14 cellular contexts compared by ENCODE assay signal in the genomic region with DNA sequence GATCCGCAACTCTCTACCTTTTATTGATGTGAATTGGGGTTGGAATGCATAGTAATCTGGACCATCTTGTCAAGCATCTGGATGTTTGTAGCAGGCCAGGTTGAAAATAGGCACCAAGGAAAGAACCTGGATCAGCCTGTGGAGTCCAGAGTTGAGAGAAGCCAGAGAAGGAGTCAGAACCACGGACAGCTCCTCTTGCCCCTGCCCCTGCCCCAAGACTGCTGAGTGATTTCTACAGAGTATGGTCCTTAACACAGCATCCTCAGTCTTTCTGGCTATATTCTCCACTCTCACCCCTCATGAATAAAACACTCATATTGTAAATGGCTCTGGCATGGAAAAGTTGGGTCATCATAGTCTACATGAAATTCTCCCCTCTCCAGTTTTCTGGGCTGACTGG.
DNase-seq lines count a peak whose midpoint lies in the region; ATAC-seq, FAIRE-seq and TF ChIP-seq lines count a peak whose summit lies in the region.
"Had no signal": no experiment of that assay in that cellular context is flagged by ENCODE, and none has a peak within 500 bp of the region (broad histone marks: within the 10 kb centered on the region; RNA-seq: fewer than 3 reads in every experiment).

No MANE protein-coding gene starts in this region.

- FAIRE-seq in GM12878 (lab: Jason Lieb, UNC): no peak
- FAIRE-seq: frontal cortex, kidney had no signal

- WGBS in GM12878 (ENCODE audit: insufficient coverage, insufficient replicate concordance, low lambda C conversion rate, missing lambda C conversion rate): 0% methylated on average over 2 of the region's 2 CpGs

- TF ChIP-seq CTCF in MM.1S (IDR thresholded peaks at IDR 0.05; ENCODE audit: low read length) (no peak), GM12878 (IDR thresholded peaks at IDR 0.05 in 2 of 3, conservative IDR thresholded peaks at IDR 0.05 in 1 of 3; ENCODE audit: control insufficient read depth in 2 of 3, extremely low read depth in 1 of 3, insufficient read depth in 1 of 3, low read depth in 3 of 3, low read length in 3 of 3) (no peak), neural cell (IDR thresholded peaks at IDR 0.05; ENCODE audit: poor library complexity, severe bottlenecking) (no peak)

- H3F3A ChIP-seq in MM.1S (ENCODE audit: insufficient read depth, low read length) (no peaks in the 10 kb centered on the region), neural cell (ENCODE audit: insufficient read depth, low read length, poor library complexity, severe bottlenecking) (no peaks in the 10 kb centered on the region)

- BruUV-seq in GM12878 (replicated peaks; lab: Mats Ljungman, UMichigan): no TSS peak

- no peaks in the 10 kb centered on the region for H3K9me3 Mint-ChIP-seq in activated CD4-positive, alpha-beta T cell treated with anti-CD3 and anti-CD28 coated beads, Interleukin-2, amount 10 ng/mL, durations not matched to agents 7 days and 5 days

- no peaks in the 10 kb centered on the region for H3K27me3 Mint-ChIP-seq in activated CD4-positive, alpha-beta T cell treated with anti-CD3 and anti-CD28 coated beads, Interleukin-2, amount 10 ng/mL, durations not matched to agents 7 days and 5 days
- H3K27me3 Mint-ChIP-seq in T-helper 17 cell: peaks cover 11% of the 10 kb centered on the region

- intact Hi-C loops in GM12878 (cut with micrococcal nuclease; ENCODE audit: unreplicated experiment): no loop called here

- no peak overlapping the region for H2AFZ ChIP-seq in MM.1S (ENCODE audit: low read length)
- no peak overlapping the region for H2AFZ ChIP-seq in GM12878 (ENCODE audit: control insufficient read depth, low read depth, low read length)
- H2AFZ ChIP-seq in neural cell (ENCODE audit: low read depth, low read length): no peak overlapping the region

- POLR2A ChIA-PET in activated CD4-positive, alpha-beta T cell treated with anti-CD3 and anti-CD28 coated beads, Interleukin-2, amount 10 ng/mL, durations not matched to agents 7 days and 5 days (lab: Charles Lee): no interaction called here
- POLR2A ChIA-PET in GM12878 (lab: Charles Lee): no interaction called here

- H3K4me2 ChIP-seq in MM.1S (ENCODE audit: low read depth, low read length) (no peak overlapping the region), GM12878 (ENCODE audit: control insufficient read depth, insufficient read depth) (no peak overlapping the region), neural cell (ENCODE audit: low read length) (no peak overlapping the region)

- SMC1A ChIA-PET in GM12878 (lab: Charles Lee; ENCODE audit: uncharacterized antibody, unreplicated experiment): no interaction called here

- TF ChIP-seq EP300 in GM12878 (IDR thresholded peaks at IDR 0.05; ENCODE audit: borderline replicate concordance in 1 of 2, control insufficient read depth in 1 of 2, low read depth in 2 of 2, low read length in 2 of 2) (no peak), neural cell (conservative IDR thresholded peaks at IDR 0.05; ENCODE audit: poor library complexity, severe bottlenecking) (no peak)

- no peaks in the 10 kb centered on the region for H3K9me3 ChIP-seq in MM.1S (replicated peaks; ENCODE audit: insufficient read depth, low read length)
- no peaks in the 10 kb centered on the region for H3K9me3 ChIP-seq in GM12878 (replicated peaks; ENCODE audit: control insufficient read depth, insufficient read depth, low read length)
- peaks cover 9% of the 10 kb centered on the region for H3K9me3 ChIP-seq in neural cell (ENCODE audit: low read length)
- no peaks in the 10 kb centered on the region for H3K9me3 ChIP-seq in T-helper 17 cell (ENCODE audit: control insufficient read depth, low read length, poor library complexity, severe bottlenecking)
- H3K9me3 ChIP-seq: right atrium auricular region had no signal

- H3K27me3 ChIP-seq in MM.1S (replicated peaks; ENCODE audit: insufficient read depth, low read length): no peaks in the 10 kb centered on the region
- H3K27me3 ChIP-seq in GM12878 (replicated peaks in 1 of 2; ENCODE audit: control insufficient read depth in 2 of 2, insufficient read depth in 2 of 2, low read length in 1 of 2): peaks cover 0 to 1% of the 10 kb centered on the region in 2 experiments; a peak in 2 of 4 replicates
- peaks cover 45% of the 10 kb centered on the region for H3K27me3 ChIP-seq in neural cell (ENCODE audit: insufficient read depth, low read depth, low read length)
- H3K27me3 ChIP-seq: right atrium auricular region had no signal

- H4K20me1 ChIP-seq in MM.1S (ENCODE audit: insufficient read depth, low read length): no peaks in the 10 kb centered on the region
- no peaks in the 10 kb centered on the region for H4K20me1 ChIP-seq in GM12878 (ENCODE audit: control insufficient read depth, insufficient read depth)
- no peaks in the 10 kb centered on the region for H4K20me1 ChIP-seq in neural cell (ENCODE audit: insufficient read depth)

- H3K36me3 ChIP-seq in MM.1S (replicated peaks; ENCODE audit: insufficient read depth, low read length): no peaks in the 10 kb centered on the region
- no peaks in the 10 kb centered on the region for H3K36me3 ChIP-seq in GM12878 (ENCODE audit: control insufficient read depth in 2 of 2, insufficient read depth in 2 of 2, low read length in 1 of 2)
- no peaks in the 10 kb centered on the region for H3K36me3 ChIP-seq in neural cell (ENCODE audit: insufficient read depth, low read length)
- H3K36me3 ChIP-seq: right atrium auricular region had no signal

- RAD21 ChIA-PET in GM12878 (lab: Charles Lee; ENCODE audit: unreplicated experiment): no interaction called here

- peak; percentile 26 for DNase-seq in activated CD4-positive, alpha-beta T cell treated with anti-CD3 and anti-CD28 coated beads, Interleukin-2, amount 10 ng/mL, durations not matched to agents 7 days and 5 days
- DNase-seq in activated CD4-positive, alpha-beta T cell treated with anti-CD3 and anti-CD28 coated beads for 1 hour: no peak
- peak; percentile 31 for DNase-seq in MM.1S
- DNase-seq in GM12878 (ENCODE audit: low read depth, low spot score): no peak
- DNase-seq in T-helper 17 cell: no peak
- DNase-seq: aorta; kidney; NCI-H2029; stimulated activated naive CD8-positive, alpha-beta T cell treated with anti-CD3 and anti-CD28 coated beads, Interleukin-15, Interleukin-2, amounts not matched to agents 100 U/mL and 50 U/mL, for 24 hours had no signal

- in situ Hi-C loops in GM12878 (cut with MboI): no loop called here

- no peak overlapping the region for H3K9ac ChIP-seq in MM.1S (ENCODE audit: low read length)
- no peak overlapping the region for H3K9ac ChIP-seq in GM12878 (ENCODE audit: control insufficient read depth, insufficient read depth, low read length)
- no peak overlapping the region for H3K9ac ChIP-seq in neural cell (ENCODE audit: low read length)

- no peaks in the 10 kb centered on the region for H3K79me2 ChIP-seq in MM.1S (ENCODE audit: low read length)
- no peaks in the 10 kb centered on the region for H3K79me2 ChIP-seq in GM12878 (ENCODE audit: control insufficient read depth, insufficient read depth, low read length)
- H3K79me2 ChIP-seq in neural cell (replicated peaks; ENCODE audit: insufficient read depth, low read length): no peaks in the 10 kb centered on the region

- H3K4me1 Mint-ChIP-seq in activated CD4-positive, alpha-beta T cell treated with anti-CD3 and anti-CD28 coated beads, Interleukin-2, amount 10 ng/mL, durations not matched to agents 7 days and 5 days: no peaks in the 10 kb centered on the region
- H3K4me1 Mint-ChIP-seq in T-helper 17 cell: no peaks in the 10 kb centered on the region

- H3K9me2 ChIP-seq in MM.1S (replicated peaks; ENCODE audit: insufficient read depth, low read length) (no peaks in the 10 kb centered on the region), neural cell (ENCODE audit: insufficient read depth, low read length) (no peaks in the 10 kb centered on the region)

- CTCF ChIA-PET in activated CD4-positive, alpha-beta T cell treated with anti-CD3 and anti-CD28 coated beads, Interleukin-2, amount 10 ng/mL, durations not matched to agents 7 days and 5 days (lab: Charles Lee): no interaction called here
- CTCF ChIA-PET in GM12878 (lab: Yijun Ruan, JAX): no interaction called here

- no peak overlapping the region for H3K4me3 Mint-ChIP-seq in activated CD4-positive, alpha-beta T cell treated with anti-CD3 and anti-CD28 coated beads, Interleukin-2, amount 10 ng/mL, durations not matched to agents 7 days and 5 days
- H3K4me3 Mint-ChIP-seq in T-helper 17 cell: no peak overlapping the region

- no peaks in the 10 kb centered on the region for H3K36me3 Mint-ChIP-seq in activated CD4-positive, alpha-beta T cell treated with anti-CD3 and anti-CD28 coated beads, Interleukin-2, amount 10 ng/mL, durations not matched to agents 7 days and 5 days (ENCODE audit: low read depth)
- no peaks in the 10 kb centered on the region for H3K36me3 Mint-ChIP-seq in T-helper 17 cell (ENCODE audit: low read depth)

- H3K4me3 ChIP-seq in MM.1S (ENCODE audit: low read length): no peak overlapping the region
- no peak overlapping the region for H3K4me3 ChIP-seq in GM12878
- H3K4me3 ChIP-seq in neural cell (ENCODE audit: low read length): no peak overlapping the region
- H3K4me3 ChIP-seq: right atrium auricular region had no signal

- no peak for TF ChIP-seq RAD21 in GM12878 (IDR thresholded peaks at IDR 0.05; ENCODE audit: insufficient read depth, low read depth, low read length)
- TF ChIP-seq RAD21 in neural cell (conservative IDR thresholded peaks at IDR 0.05): no peak

- no peaks in the 10 kb centered on the region for H3K4me1 ChIP-seq in MM.1S (ENCODE audit: low read length)
- H3K4me1 ChIP-seq in GM12878 (ENCODE audit: control insufficient read depth, insufficient read depth, low read length): no peaks in the 10 kb centered on the region
- H3K4me1 ChIP-seq: right atrium auricular region had no signal

- no peak overlapping the region for H3K27ac Mint-ChIP-seq in activated CD4-positive, alpha-beta T cell treated with anti-CD3 and anti-CD28 coated beads, Interleukin-2, amount 10 ng/mL, durations not matched to agents 7 days and 5 days
- H3K27ac Mint-ChIP-seq in T-helper 17 cell: no peak overlapping the region

- H3K27ac ChIP-seq in MM.1S (ENCODE audit: low read length) (no peak overlapping the region), GM12878 (ENCODE audit: control insufficient read depth, insufficient read depth) (no peak overlapping the region), neural cell (ENCODE audit: low read length) (no peak overlapping the region)
- H3K27ac ChIP-seq: right atrium auricular region had no signal

- ATAC-seq in GM12878 (no peak), GM18873 (IDR thresholded peaks at IDR 0.05; ENCODE audit: low FRiP score, unreplicated experiment) (no peak), GM21529 (IDR thresholded peaks at IDR 0.05; ENCODE audit: unreplicated experiment) (no peak), T-helper 17 cell (no peak)
- ATAC-seq: stimulated activated naive CD8-positive, alpha-beta T cell treated with anti-CD3 and anti-CD28 coated beads, Interleukin-15, Interleukin-2, amounts not matched to agents 100 U/mL and 50 U/mL, for 24 hours had no signal

- TF ChIP-seq POLR2A in GM12878 (IDR thresholded peaks at IDR 0.05; ENCODE audit: low read depth, low read length): no peak

TF ChIP-seq in neural cell, 6 proteins besides CTCF, POLR2A, EP300 and RAD21 (continues in another document):
- TF ChIP-seq EZH2 (IDR thresholded peaks at IDR 0.05; ENCODE audit: borderline replicate concordance, insufficient read depth, low read length, poor library complexity, severe bottlenecking): no peak

Comparison
In these comparisons a context has a peak if more than half of its experiments do, and no peak if none do; other contexts are left out.
1. DNase-seq: peak in activated CD4-positive, alpha-beta T cell treated with anti-CD3 and anti-CD28 coated beads, Interleukin-2, amount 10 ng/mL, durations not matched to agents 7 days and 5 days (single experiment) and MM.1S (single experiment); none in activated CD4-positive, alpha-beta T cell treated with anti-CD3 and anti-CD28 coated beads for 1 hour (single experiment), GM12878 (single experiment) and T-helper 17 cell (0 of 3).